In genomic region chr12:125373375-125373774, GRCh38 we compare ENCODE assay signal across 1 cellular context.
TF ChIP-seq lines count a peak whose summit lies in the region.

No MANE protein-coding gene starts in this region.

TF ChIP-seq in GM23338, 12 proteins besides CTCF, POLR2A, EP300 and RAD21 (continued from another document):
- TF ChIP-seq ZNF462 (CRISPR knock-in tag; IDR thresholded peaks at IDR 0.05) (no peak), NANOG (IDR thresholded peaks at IDR 0.05; ENCODE audit: borderline replicate concordance) (no peak), JUNB (IDR thresholded peaks at IDR 0.05; ENCODE audit: unreplicated experiment) (no peak)
